In genomic region chr20:63554361-63555278, GRCh38 we compare ENCODE assay signal across 8 cellular contexts. TPM values are rescaled to one million over a fixed set of nuclear protein-coding genes. Genes with fewer than 3 reads are reported as not detected.
DNase-seq lines count a peak whose midpoint lies in the region; ATAC-seq, FAIRE-seq and TF ChIP-seq lines count a peak whose summit lies in the region.
"Had no signal": no experiment of that assay in that cellular context is flagged by ENCODE, and none has a peak within 500 bp of the region (broad histone marks: within the 10 kb centered on the region; RNA-seq: fewer than 3 reads in every experiment).

No MANE protein-coding gene starts in this region.

- CTCF ChIA-PET in H1 (lab: Charles Lee; ENCODE audit: partially characterized antibody), result interaction anchor here (0.6 to 2.5 kb wide), 6 partner anchors 16 to 330 kb away, joined by 3 to 17 read pairs (median 3); partner anchors contain the start of gene PTK6

- H3F3A ChIP-seq in Loucy (ENCODE audit: low read depth), result no peaks in the 10 kb centered on the region

- H3K27ac ChIP-seq in H1 (ENCODE audit: low read depth, low read length), result no peak overlapping the region

- TF ChIP-seq POLR2A in H1 (IDR thresholded peaks at IDR 0.05; ENCODE audit: control extremely low read depth in 1 of 2, low read depth in 2 of 2, low read length in 2 of 2), result no peak

- H3K36me3 ChIP-seq in Loucy (ENCODE audit: insufficient read depth, low read length), result no peaks in the 10 kb centered on the region
- H3K36me3 ChIP-seq in H1 (ENCODE audit: control insufficient read depth in 2 of 4, insufficient read depth in 4 of 4, low read length in 3 of 4), result no peaks in the 10 kb centered on the region

- no peak overlapping the region; the same call in 1 of the 2 replicates for H2BK15ac ChIP-seq in H1 (ENCODE audit: low read length)

- H3K4me1 ChIP-seq in Loucy (ENCODE audit: insufficient read depth, low read length, poor library complexity, severe bottlenecking) (peaks cover 26% of the 10 kb centered on the region), H1 (replicated peaks in 1 of 4; ENCODE audit: control insufficient read depth in 3 of 4, insufficient read depth in 4 of 4, low read length in 3 of 4) (peaks cover 0 to 19% (median 14%) of the 10 kb centered on the region in 4 experiments; a peak in 6 of 7 replicates)

- peaks cover 4% of the 10 kb centered on the region; the same call in 1 of the 2 replicates for H3K23me2 ChIP-seq in H1 (ENCODE audit: low read depth, low read length)

- no peak overlapping the region for H3K4ac ChIP-seq in H1 (replicated peaks; ENCODE audit: insufficient read length, low read depth, low read length)

- no peak for FAIRE-seq in H1 (lab: Jason Lieb, UNC)

- H3K56ac ChIP-seq in H1 (replicated peaks; ENCODE audit: insufficient read length, low read depth, low read length), result no peak overlapping the region

- ATAC-seq in HG03045 (IDR thresholded peaks at IDR 0.05; ENCODE audit: unreplicated experiment), result no peak

- TF ChIP-seq RAD21 in H1 (IDR thresholded peaks at IDR 0.05 in 1 of 2, conservative IDR thresholded peaks at IDR 0.05 in 1 of 2; ENCODE audit: low read depth in 2 of 2, low read length in 2 of 2), result no peak

- no peaks in the 10 kb centered on the region for H3K9me2 ChIP-seq in Loucy (replicated peaks; ENCODE audit: low read depth, low read length)

- H3K27me3 ChIP-seq in Loucy (ENCODE audit: insufficient read depth, low read length, poor library complexity, severe bottlenecking), result no peaks in the 10 kb centered on the region
- no peaks in the 10 kb centered on the region; a peak in 1 of 7 replicates for H3K27me3 ChIP-seq in H1 (replicated peaks in 1 of 4; ENCODE audit: control insufficient read depth in 3 of 4, extremely low read depth in 1 of 4, insufficient read depth in 3 of 4, low read length in 3 of 4)

- H4K91ac ChIP-seq in H1 (replicated peaks; ENCODE audit: insufficient read length, low read length), result no peak overlapping the region

- H3K9ac ChIP-seq in Loucy (ENCODE audit: low read depth, low read length, poor library complexity, severe bottlenecking) (no peak overlapping the region), H1 (replicated peaks in 1 of 4; ENCODE audit: extremely low read depth in 1 of 4, low read depth in 3 of 4, low read length in 3 of 4) (0 out of 7 replicates have a peak overlapping the region, but pooled peaks of 1 of the 4 experiments have one; percentile 8)

- no peak for TF ChIP-seq CTCF in GM12864 (IDR thresholded peaks at IDR 0.05; ENCODE audit: low read depth, low read length, missing control alignments)
- no peak for TF ChIP-seq CTCF in Loucy (conservative IDR thresholded peaks at IDR 0.05; ENCODE audit: low read length)
- no peak for TF ChIP-seq CTCF in H1 (IDR thresholded peaks at IDR 0.05; ENCODE audit: control extremely low read depth in 1 of 3, insufficient read depth in 1 of 3, low read depth in 1 of 3, low read length in 3 of 3)
- no peak for TF ChIP-seq CTCF in progenitor cell of endocrine pancreas (IDR thresholded peaks at IDR 0.05; ENCODE audit: unreplicated experiment)

- peaks cover 8% of the 10 kb centered on the region for H3K27me3 Mint-ChIP-seq in progenitor cell of endocrine pancreas

- POLR2A ChIA-PET in H1 (lab: Charles Lee; ENCODE audit: partially characterized antibody), result interaction anchor here (1.4 to 1.5 kb wide), 3 partner anchors 34 to 183 kb away, joined by 4 to 7 read pairs (median 5); partner anchors contain the start of genes GMEB2 and PPDPF

- H2BK20ac ChIP-seq in H1 (ENCODE audit: low read length), result no peak overlapping the region; the same call in 1 of the 2 replicates

- H3K23ac ChIP-seq in H1 (ENCODE audit: insufficient read length), result no peak overlapping the region

- no peak overlapping the region for H2BK5ac ChIP-seq in H1 (ENCODE audit: low read depth, low read length)

- peak overlapping the region; percentile 69 for H3K4me3 Mint-ChIP-seq in progenitor cell of endocrine pancreas (ENCODE audit: low read depth)

- no peak overlapping the region for H3K14ac ChIP-seq in H1 (ENCODE audit: insufficient read length)

- H2BK12ac ChIP-seq in H1 (ENCODE audit: low read depth, low read length), result peak overlapping the region; percentile 9; the same call in 1 of the 2 replicates

- H4K20me1 ChIP-seq in Loucy (ENCODE audit: insufficient read depth, low read length, poor library complexity, severe bottlenecking) (no peaks in the 10 kb centered on the region), H1 (replicated peaks in 1 of 2; ENCODE audit: control insufficient read depth in 1 of 2, insufficient read depth in 2 of 2, low read length in 2 of 2) (peaks cover 0 to 1% of the 10 kb centered on the region in 2 experiments)

- H3K79me1 ChIP-seq in H1 (ENCODE audit: low read depth, low read length), result no peaks in the 10 kb centered on the region

- H2AFZ ChIP-seq in Loucy (ENCODE audit: low read length) (no peak overlapping the region), H1 (ENCODE audit: low read length) (no peak overlapping the region)

- 72% methylated on average over 34 of the region's 38 CpGs; no CpG with 5 or more reads in 1 of the 2 experiments for WGBS in H1 (ENCODE audit: extremely low coverage in 1 of 2, insufficient coverage in 1 of 2, insufficient read length in 1 of 2, insufficient replicate concordance in 2 of 2, low coverage in 1 of 2, low lambda C conversion rate in 2 of 2, missing lambda C conversion rate in 1 of 2), 2 experiments

- H3K36me3 Mint-ChIP-seq in progenitor cell of endocrine pancreas (ENCODE audit: insufficient read depth), result no peaks in the 10 kb centered on the region

- DNase-seq in GM12864 (ENCODE audit: low read depth), result no peak
- no peak for DNase-seq in H1 (ENCODE audit: low read depth in 1 of 2, low spot score in 2 of 2)
- DNase-seq in progenitor cell of endocrine pancreas (ENCODE audit: low spot score, unreplicated experiment), result no peak
- DNase-seq in NCI-H2171 treated with DMSO at 0.1 percent for 48 hours (lab: John Stamatoyannopoulos, UW), result no peak
- no peak for DNase-seq in superior temporal gyrus (ENCODE audit: extremely low spot score)
- DNase-seq: foreskin melanocyte had no signal

- H3K4me3 ChIP-seq in GM12864 (ENCODE audit: low read depth, low read length) (peak overlapping the region; percentile 30), Loucy (ENCODE audit: low read length, poor library complexity, severe bottlenecking) (peak overlapping the region; percentile 61), H1 (ENCODE audit: extremely low read depth in 1 of 4, insufficient read depth in 2 of 4, low read depth in 3 of 4, low read length in 4 of 4) (peak overlapping the region; percentile 47 to 99 (median 52))

- H3K18ac ChIP-seq in H1 (ENCODE audit: extremely low read depth, low read length), result no peak overlapping the region; the same call in 1 of the 2 replicates

- peak overlapping the region; percentile 79 for H4K8ac ChIP-seq in H1 (ENCODE audit: extremely low read depth, insufficient read depth, low read length)

- no peak for TF ChIP-seq EP300 in H1 (IDR thresholded peaks at IDR 0.05; ENCODE audit: borderline replicate concordance in 1 of 2, low read depth in 2 of 2, low read length in 2 of 2)

- H3K4me2 ChIP-seq in Loucy (ENCODE audit: low read depth, low read length, poor library complexity, severe bottlenecking), result peak overlapping the region; percentile 75
- H3K4me2 ChIP-seq in H1 (ENCODE audit: insufficient read depth in 1 of 2, low read depth in 2 of 2, low read length in 2 of 2), result peak overlapping the region; percentile 49 to 95

- H3K79me2 ChIP-seq in Loucy (ENCODE audit: insufficient read depth, low read length), result no peaks in the 10 kb centered on the region
- H3K79me2 ChIP-seq in H1 (ENCODE audit: control insufficient read depth in 1 of 2, insufficient read depth in 2 of 2, low read length in 2 of 2), result no peaks in the 10 kb centered on the region

- no peaks in the 10 kb centered on the region for H3K4me1 Mint-ChIP-seq in progenitor cell of endocrine pancreas (ENCODE audit: low read depth)

- H3K9me3 Mint-ChIP-seq in progenitor cell of endocrine pancreas (ENCODE audit: low read depth), result no peaks in the 10 kb centered on the region

- H4K5ac ChIP-seq in H1 (ENCODE audit: insufficient read length, low read depth, low read length), result peak overlapping the region; percentile 21

- no peaks in the 10 kb centered on the region for H3K9me3 ChIP-seq in Loucy (ENCODE audit: insufficient read depth, low read depth, low read length)
- no peaks in the 10 kb centered on the region for H3K9me3 ChIP-seq in H1 (ENCODE audit: insufficient read depth in 2 of 2, low read depth in 1 of 2, low read length in 1 of 2)

- no peak overlapping the region for H2BK120ac ChIP-seq in H1 (replicated peaks; ENCODE audit: low read depth, low read length)

- no peak overlapping the region for H3K27ac Mint-ChIP-seq in progenitor cell of endocrine pancreas

- H2AK5ac ChIP-seq in H1 (ENCODE audit: low read depth, low read length), result no peak overlapping the region

RNA-seq across cellular contexts. Expression of gene FNDC11, which starts 0.7 kb away (rescaled TPM):
- total RNA-seq in H1 (2021; fragmentation: NEBNext Ultra II Directional; extraction: Animal tissue kit (Norgen Biotek cat#: 25700)), result 2.5 and 2.6 TPM in 2 replicates
- polyA plus RNA-seq in H1 (2011; rRNA removed), result 8.8 and 13.5 TPM in 2 replicates
- polyA plus RNA-seq in H1 (2011; cell fraction: cytosol; rRNA removed), result 9.1 TPM
- 17.7 TPM for polyA plus RNA-seq in H1 (2011; cell fraction: nucleus; rRNA removed)
- 2.1 to 3.9 TPM (median 3.5 TPM) in 4 replicates for polyA plus RNA-seq in H1 (2012, experiment 1 of 2)
- 3.5 TPM for polyA plus RNA-seq in H1 (2012, experiment 2 of 2)
- polyA plus RNA-seq in H1 (2013, experiment 1 of 2), result 3.0 TPM
- polyA plus RNA-seq in H1 (2013, experiment 2 of 2), result 2.8 TPM
- polyA minus RNA-seq in H1 (2011; rRNA and poly(A)+ RNA removed), result 2.3 and 2.5 TPM in 2 replicates
- polyA minus RNA-seq in H1 (2011; cell fraction: cytosol; rRNA and poly(A)+ RNA removed), result 4.5 TPM
- 7.0 TPM for polyA minus RNA-seq in H1 (2011; cell fraction: nucleus; rRNA and poly(A)+ RNA removed)
- total RNA-seq in progenitor cell of endocrine pancreas, result 1.9 and 2.6 TPM in 2 replicates

RNA-seq across cellular contexts. Expression of gene SRMS, which starts 7.1 kb away (rescaled TPM):
- total RNA-seq in H1 (2021; fragmentation: NEBNext Ultra II Directional; extraction: Animal tissue kit (Norgen Biotek cat#: 25700)), result 0.29 and 0.76 TPM in 2 replicates
- 0.39 and 0.66 TPM in 2 replicates for polyA plus RNA-seq in H1 (2011; rRNA removed)
- polyA plus RNA-seq in H1 (2011; cell fraction: cytosol; rRNA removed), result 0.36 TPM
- 2.9 TPM for polyA plus RNA-seq in H1 (2011; cell fraction: nucleus; rRNA removed)
- polyA plus RNA-seq in H1 (2012, experiment 1 of 2), result 0.23 to 0.46 TPM (median 0.39 TPM) in 4 replicates
- polyA plus RNA-seq in H1 (2012, experiment 2 of 2), result 0.10 TPM
- polyA plus RNA-seq in H1 (2013, experiment 1 of 2), result 0.28 TPM
- polyA plus RNA-seq in H1 (2013, experiment 2 of 2), result 0.15 TPM
- polyA minus RNA-seq in H1 (2011; rRNA and poly(A)+ RNA removed), result 0.10 TPM in 1 of 2 replicates, not detected in the other
- polyA minus RNA-seq in H1 (2011; cell fraction: cytosol; rRNA and poly(A)+ RNA removed), result not detected
- 0.50 TPM for polyA minus RNA-seq in H1 (2011; cell fraction: nucleus; rRNA and poly(A)+ RNA removed)
- not detected in 2 replicates for total RNA-seq in progenitor cell of endocrine pancreas

RNA-seq across cellular contexts. Expression of gene PTK6, which starts 17.4 kb away (rescaled TPM):
- total RNA-seq in H1 (2021; fragmentation: NEBNext Ultra II Directional; extraction: Animal tissue kit (Norgen Biotek cat#: 25700)), result 0.17 and 0.19 TPM in 2 replicates
- polyA plus RNA-seq in H1 (2011; rRNA removed), result 0.12 and 0.30 TPM in 2 replicates
- polyA plus RNA-seq in H1 (2011; cell fraction: cytosol; rRNA removed), result 0.27 TPM
- polyA plus RNA-seq in H1 (2011; cell fraction: nucleus; rRNA removed), result 0.67 TPM
- polyA plus RNA-seq in H1 (2012, experiment 1 of 2), result 0.32 to 0.41 TPM (median 0.40 TPM) in 4 replicates
- polyA plus RNA-seq in H1 (2012, experiment 2 of 2), result 0.25 TPM
- 0.08 TPM for polyA plus RNA-seq in H1 (2013, experiment 1 of 2)
- 0.07 TPM for polyA plus RNA-seq in H1 (2013, experiment 2 of 2)
- 0.12 TPM in 1 of 2 replicates, not detected in the other for polyA minus RNA-seq in H1 (2011; rRNA and poly(A)+ RNA removed)
- 0.37 TPM for polyA minus RNA-seq in H1 (2011; cell fraction: cytosol; rRNA and poly(A)+ RNA removed)
- 0.20 TPM for polyA minus RNA-seq in H1 (2011; cell fraction: nucleus; rRNA and poly(A)+ RNA removed)
- total RNA-seq in progenitor cell of endocrine pancreas, result 0.29 and 0.31 TPM in 2 replicates

RNA-seq across cellular contexts. Expression of gene HELZ2, which starts 19.4 kb away (rescaled TPM):
- 17.5 and 18.2 TPM in 2 replicates for total RNA-seq in H1 (2021; fragmentation: NEBNext Ultra II Directional; extraction: Animal tissue kit (Norgen Biotek cat#: 25700))
- polyA plus RNA-seq in H1 (2011; rRNA removed), result 7.9 and 14.0 TPM in 2 replicates
- 10.0 TPM for polyA plus RNA-seq in H1 (2011; cell fraction: cytosol; rRNA removed)
- 48.4 TPM for polyA plus RNA-seq in H1 (2011; cell fraction: nucleus; rRNA removed)
- 7.8 to 17.1 TPM (median 14.4 TPM) in 4 replicates for polyA plus RNA-seq in H1 (2012, experiment 1 of 2)
- 9.1 TPM for polyA plus RNA-seq in H1 (2012, experiment 2 of 2)
- polyA plus RNA-seq in H1 (2013, experiment 1 of 2), result 9.5 TPM
- polyA plus RNA-seq in H1 (2013, experiment 2 of 2), result 8.5 TPM
- 16.0 and 19.4 TPM in 2 replicates for polyA minus RNA-seq in H1 (2011; rRNA and poly(A)+ RNA removed)
- polyA minus RNA-seq in H1 (2011; cell fraction: cytosol; rRNA and poly(A)+ RNA removed), result 21.0 TPM
- 35.2 TPM for polyA minus RNA-seq in H1 (2011; cell fraction: nucleus; rRNA and poly(A)+ RNA removed)
- total RNA-seq in progenitor cell of endocrine pancreas, result 19.3 and 21.6 TPM in 2 replicates

RNA-seq across cellular contexts. Expression of gene PPDPF, which starts 34.1 kb away (rescaled TPM):
- 125 and 138 TPM in 2 replicates for total RNA-seq in H1 (2021; fragmentation: NEBNext Ultra II Directional; extraction: Animal tissue kit (Norgen Biotek cat#: 25700))
- polyA plus RNA-seq in H1 (2011; rRNA removed), result 30.5 and 49.9 TPM in 2 replicates
- polyA plus RNA-seq in H1 (2011; cell fraction: cytosol; rRNA removed), result 13.6 TPM
- polyA plus RNA-seq in H1 (2011; cell fraction: nucleus; rRNA removed), result 40.2 TPM
- 38.8 to 127 TPM (median 112 TPM) in 4 replicates for polyA plus RNA-seq in H1 (2012, experiment 1 of 2)
- polyA plus RNA-seq in H1 (2012, experiment 2 of 2), result 66.7 TPM
- polyA plus RNA-seq in H1 (2013, experiment 1 of 2), result 147 TPM
- 151 TPM for polyA plus RNA-seq in H1 (2013, experiment 2 of 2)
- 2.8 and 4.9 TPM in 2 replicates for polyA minus RNA-seq in H1 (2011; rRNA and poly(A)+ RNA removed)
- polyA minus RNA-seq in H1 (2011; cell fraction: cytosol; rRNA and poly(A)+ RNA removed), result 109 TPM
- polyA minus RNA-seq in H1 (2011; cell fraction: nucleus; rRNA and poly(A)+ RNA removed), result 58.7 TPM
- 340 and 374 TPM in 2 replicates for total RNA-seq in progenitor cell of endocrine pancreas
